9 cellular contexts compared by ENCODE assay signal in genomic region chr21:42460391-42461184, GRCh38. TPM values are rescaled to one million over a fixed set of nuclear protein-coding genes. Genes with fewer than 3 reads are reported as not detected.
A peak's percentile ranks its signal among the peaks of the same experiment; 100 is the strongest.
DNase-seq lines count a peak whose midpoint lies in the region; ATAC-seq, FAIRE-seq and TF ChIP-seq lines count a peak whose summit lies in the region.
"Had no signal": no experiment of that assay in that cellular context is flagged by ENCODE, and none has a peak within 500 bp of the region (broad histone marks: within the 10 kb centered on the region; RNA-seq: fewer than 3 reads in every experiment).

No MANE protein-coding gene starts in this region.

- H3K9me3 Mint-ChIP-seq in activated T-cell treated with anti-CD3 and anti-CD28 coated beads, Interleukin-2, amount 50 U/mL, for 72 hours = peaks cover 0 to 2% of the 10 kb centered on the region in 2 donors

- no peaks in the 10 kb centered on the region for H3K9me3 ChIP-seq in HEK293 (ENCODE audit: control insufficient read depth, insufficient read depth, low read depth, low read length)
- no peaks in the 10 kb centered on the region for H3K9me3 ChIP-seq in right cardiac atrium (ENCODE audit: control insufficient read depth, low read length)

- CTCF ChIA-PET in HEK293 (lab: Yijun Ruan, JAX) = interaction anchor here (0.6 kb wide), 1 partner anchor 853 kb away, joined by 5 read pairs; no protein-coding TSS in a partner anchor

- DNase-seq in GM18507 (ENCODE audit: extremely low spot score, insufficient read length, low read depth) (peak; percentile 55), NCI-H2081 (lab: John Stamatoyannopoulos, UW) (peak; percentile 77 to 88), hepatic stellate cell (ENCODE audit: low spot score) (no peak), right cardiac atrium (no peak), UCSD-AML1 (lab: John Stamatoyannopoulos, UW; ENCODE audit: unreplicated experiment) (no peak)
- peak in 1 of 2 donors; percentile 33 for DNase-seq in activated T-cell treated with anti-CD3 and anti-CD28 coated beads, Interleukin-2, amount 50 U/mL, for 72 hours
- DNase-seq in stimulated activated CD4-positive, alpha-beta T cell treated with anti-CD3 and anti-CD28 coated beads, Interleukin-1b, Interleukin-23, amount 100 ng/mL, for 48 hours = peak; percentile 48
- DNase-seq: IMR-90 had no signal

- WGBS in right cardiac atrium = 73% methylated on average over 14 of the region's 14 CpGs

- H3K4me1 ChIP-seq in HEK293 (ENCODE audit: control insufficient read depth, insufficient read depth, low read length) = peaks cover 6% of the 10 kb centered on the region; the same call in 1 of the 2 replicates
- no peaks in the 10 kb centered on the region for H3K4me1 ChIP-seq in right cardiac atrium (ENCODE audit: control insufficient read depth, insufficient read depth, low read length)

- POLR2A ChIA-PET in HEK293 (lab: Yijun Ruan, JAX) = no interaction called here

- peak overlapping the region; percentile 53 to 69 for H3K4me3 Mint-ChIP-seq in activated T-cell treated with anti-CD3 and anti-CD28 coated beads, Interleukin-2, amount 50 U/mL, for 72 hours

- TF ChIP-seq CTCF in HEK293 (tag by site-specific recombination; IDR thresholded peaks at IDR 0.05) = no peak

- intact Hi-C loops in right cardiac atrium (cut with DNase I) = no loop called here

- H3K27ac ChIP-seq in HEK293 (ENCODE audit: extremely low read depth, low read depth, low read length) = no peak overlapping the region
- no peak overlapping the region for H3K27ac ChIP-seq in right cardiac atrium (ENCODE audit: low read length)

- H3K4me1 Mint-ChIP-seq in activated T-cell treated with anti-CD3 and anti-CD28 coated beads, Interleukin-2, amount 50 U/mL, for 72 hours (ENCODE audit: low read depth) = peaks cover 72% of the 10 kb centered on the region

- H3K36me3 ChIP-seq in HEK293 (ENCODE audit: control insufficient read depth in 2 of 2, insufficient read depth in 1 of 2, low read length in 2 of 2) = no peaks in the 10 kb centered on the region

- H3K27me3 ChIP-seq in right cardiac atrium (ENCODE audit: control insufficient read depth, insufficient read depth) = no peaks in the 10 kb centered on the region

- FAIRE-seq in GM18507 (lab: Jason Lieb, UNC) = peak; percentile 85

- H3K4me3 ChIP-seq in HEK293 (ENCODE audit: low read depth, low read length) = no peak overlapping the region
- H3K4me3 ChIP-seq in right cardiac atrium (ENCODE audit: low read length) = no peak overlapping the region

- peak; percentile 29 to 40 for ATAC-seq in activated T-cell treated with anti-CD3 and anti-CD28 coated beads, Interleukin-2, amount 50 U/mL, for 72 hours (replicated peaks in 1 of 2)
- ATAC-seq in right cardiac atrium = no peak

- peaks cover 0 to 1% of the 10 kb centered on the region in 2 donors for H3K36me3 Mint-ChIP-seq in activated T-cell treated with anti-CD3 and anti-CD28 coated beads, Interleukin-2, amount 50 U/mL, for 72 hours (ENCODE audit: insufficient read depth in 2 of 2)

- no peak overlapping the region for H3K27ac Mint-ChIP-seq in activated T-cell treated with anti-CD3 and anti-CD28 coated beads, Interleukin-2, amount 50 U/mL, for 72 hours

- H3K27me3 Mint-ChIP-seq in activated T-cell treated with anti-CD3 and anti-CD28 coated beads, Interleukin-2, amount 50 U/mL, for 72 hours (ENCODE audit: low read depth) = no peaks in the 10 kb centered on the region

TF ChIP-seq in HEK293, 187 proteins besides CTCF, POLR2A, EP300 and RAD21:
- TF ChIP-seq SP2 (tag by site-specific recombination; IDR thresholded peaks at IDR 0.05) (no peak), ZNF341 (tag by site-specific recombination; IDR thresholded peaks at IDR 0.05; ENCODE audit: low read depth) (peak; percentile 75)

RNA-seq across cellular contexts. Expression of gene RSPH1, which starts 35.4 kb away (rescaled TPM):
- under 1 TPM; 0.19 to 0.36 TPM for total RNA-seq in activated T-cell treated with anti-CD3 and anti-CD28 coated beads, Interleukin-2, amount 50 U/mL, for 72 hours
- total RNA-seq in right cardiac atrium = not detected
- polyA plus RNA-seq in right cardiac atrium = not detected
- total RNA-seq: IMR-90 had no signal
- polyA plus RNA-seq: IMR-90 had no signal

RNA-seq across cellular contexts. Expression of gene SLC37A1, which starts 53.1 kb away (rescaled TPM):
- 10 to 100 TPM; 27.5 to 37.6 TPM for total RNA-seq in activated T-cell treated with anti-CD3 and anti-CD28 coated beads, Interleukin-2, amount 50 U/mL, for 72 hours
- total RNA-seq in right cardiac atrium = 1 to 10 TPM; 2.7 to 2.9 (median 2.9) TPM
- 1.9 TPM for polyA plus RNA-seq in right cardiac atrium

RNA-seq across cellular contexts. Expression of gene UBASH3A, which starts 56.9 kb away (rescaled TPM):
- total RNA-seq in activated T-cell treated with anti-CD3 and anti-CD28 coated beads, Interleukin-2, amount 50 U/mL, for 72 hours = 10 to 100 TPM; 54.5 to 57.4 TPM
- total RNA-seq in right cardiac atrium = under 1 TPM; 0.15 to 0.29 (median 0.25) TPM
- polyA plus RNA-seq in right cardiac atrium = 0.07 TPM
- total RNA-seq: IMR-90 had no signal
- polyA plus RNA-seq: IMR-90 had no signal

Comparison
In these comparisons a context has a peak if more than half of its experiments do, and no peak if none do; other contexts are left out.
1. DNase-seq: peak in GM18507 (single experiment), NCI-H2081 (2 of 2) and stimulated activated CD4-positive, alpha-beta T cell treated with anti-CD3 and anti-CD28 coated beads, Interleukin-1b, Interleukin-23, amount 100 ng/mL, for 48 hours (single experiment); none in hepatic stellate cell (single experiment), right cardiac atrium (0 of 3) and UCSD-AML1 (single experiment).
2. ATAC-seq: peak in activated T-cell treated with anti-CD3 and anti-CD28 coated beads, Interleukin-2, amount 50 U/mL, for 72 hours (2 of 2); none in right cardiac atrium (0 of 2).
3. RNA of gene SLC37A1, which starts 53.1 kb away (total RNA-seq): 27.5 to 37.6 TPM in activated T-cell treated with anti-CD3 and anti-CD28 coated beads, Interleukin-2, amount 50 U/mL, for 72 hours; 2.7 to 2.9 TPM in right cardiac atrium; every median in the first group is over 4 times any median in the second.
4. RNA of gene UBASH3A, which starts 56.9 kb away (total RNA-seq): 54.5 to 57.4 TPM in activated T-cell treated with anti-CD3 and anti-CD28 coated beads, Interleukin-2, amount 50 U/mL, for 72 hours; 0.15 to 0.29 TPM in right cardiac atrium; every median in the first group is over 10 times any median in the second.